Comparison of ENCODE assay signal across 1 cellular context in the genomic region with DNA sequence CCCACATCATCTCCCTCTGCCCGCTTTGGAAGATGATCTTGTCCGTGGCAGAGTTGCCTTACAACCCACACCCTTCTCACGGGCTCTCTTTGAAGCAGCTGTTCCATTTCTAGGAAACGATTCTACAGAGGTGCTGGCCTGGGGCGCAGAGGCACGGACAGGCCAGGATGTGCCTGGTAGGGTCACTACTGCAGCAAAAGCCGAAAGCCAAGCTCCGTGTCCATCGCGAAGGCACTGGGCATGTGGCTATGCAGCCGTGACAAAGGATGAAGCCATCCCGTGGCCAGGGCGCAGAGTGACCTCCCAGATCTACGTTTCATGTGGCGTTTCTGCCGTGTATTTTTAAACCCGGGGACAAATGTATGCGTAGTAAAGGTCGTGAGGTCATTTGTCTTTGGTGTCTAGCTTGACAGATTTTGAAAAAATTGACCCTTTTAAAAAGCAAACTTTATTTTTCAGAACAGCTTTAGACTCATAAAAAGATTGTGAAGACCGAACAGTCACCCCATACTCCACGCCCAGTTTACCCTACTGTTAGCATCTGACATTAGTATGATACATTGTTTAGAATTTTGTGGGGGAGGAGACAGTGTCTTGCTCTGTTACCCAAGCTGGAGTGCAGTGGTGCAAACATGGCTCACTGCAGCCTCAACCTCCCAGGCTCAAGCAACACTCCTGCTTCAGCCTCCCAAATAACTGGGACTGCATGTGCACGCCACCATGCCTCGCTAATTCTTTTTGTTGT.
TF ChIP-seq lines count a peak whose summit lies in the region.

No MANE protein-coding gene starts in this region.

TF ChIP-seq in HCT116, 20 proteins besides CTCF, POLR2A, EP300 and RAD21 (continued from another document):
- TF ChIP-seq, protein P1, sequence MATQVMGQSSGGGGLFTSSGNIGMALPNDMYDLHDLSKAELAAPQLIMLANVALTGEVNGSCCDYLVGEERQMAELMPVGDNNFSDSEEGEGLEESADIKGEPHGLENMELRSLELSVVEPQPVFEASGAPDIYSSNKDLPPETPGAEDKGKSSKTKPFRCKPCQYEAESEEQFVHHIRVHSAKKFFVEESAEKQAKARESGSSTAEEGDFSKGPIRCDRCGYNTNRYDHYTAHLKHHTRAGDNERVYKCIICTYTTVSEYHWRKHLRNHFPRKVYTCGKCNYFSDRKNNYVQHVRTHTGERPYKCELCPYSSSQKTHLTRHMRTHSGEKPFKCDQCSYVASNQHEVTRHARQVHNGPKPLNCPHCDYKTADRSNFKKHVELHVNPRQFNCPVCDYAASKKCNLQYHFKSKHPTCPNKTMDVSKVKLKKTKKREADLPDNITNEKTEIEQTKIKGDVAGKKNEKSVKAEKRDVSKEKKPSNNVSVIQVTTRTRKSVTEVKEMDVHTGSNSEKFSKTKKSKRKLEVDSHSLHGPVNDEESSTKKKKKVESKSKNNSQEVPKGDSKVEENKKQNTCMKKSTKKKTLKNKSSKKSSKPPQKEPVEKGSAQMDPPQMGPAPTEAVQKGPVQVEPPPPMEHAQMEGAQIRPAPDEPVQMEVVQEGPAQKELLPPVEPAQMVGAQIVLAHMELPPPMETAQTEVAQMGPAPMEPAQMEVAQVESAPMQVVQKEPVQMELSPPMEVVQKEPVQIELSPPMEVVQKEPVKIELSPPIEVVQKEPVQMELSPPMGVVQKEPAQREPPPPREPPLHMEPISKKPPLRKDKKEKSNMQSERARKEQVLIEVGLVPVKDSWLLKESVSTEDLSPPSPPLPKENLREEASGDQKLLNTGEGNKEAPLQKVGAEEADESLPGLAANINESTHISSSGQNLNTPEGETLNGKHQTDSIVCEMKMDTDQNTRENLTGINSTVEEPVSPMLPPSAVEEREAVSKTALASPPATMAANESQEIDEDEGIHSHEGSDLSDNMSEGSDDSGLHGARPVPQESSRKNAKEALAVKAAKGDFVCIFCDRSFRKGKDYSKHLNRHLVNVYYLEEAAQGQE (IDR thresholded peaks at IDR 0.05; ENCODE audit: low read depth), result no peak
- no peak for TF ChIP-seq YY1 (IDR thresholded peaks at IDR 0.05; ENCODE audit: extremely low read depth, insufficient replicate concordance, low read depth, low read length)
- TF ChIP-seq FOSL1 (IDR thresholded peaks at IDR 0.05; ENCODE audit: low read depth), result no peak
TF ChIP-seq in HCT116: peak in this region for 0.
